In the genomic region with DNA sequence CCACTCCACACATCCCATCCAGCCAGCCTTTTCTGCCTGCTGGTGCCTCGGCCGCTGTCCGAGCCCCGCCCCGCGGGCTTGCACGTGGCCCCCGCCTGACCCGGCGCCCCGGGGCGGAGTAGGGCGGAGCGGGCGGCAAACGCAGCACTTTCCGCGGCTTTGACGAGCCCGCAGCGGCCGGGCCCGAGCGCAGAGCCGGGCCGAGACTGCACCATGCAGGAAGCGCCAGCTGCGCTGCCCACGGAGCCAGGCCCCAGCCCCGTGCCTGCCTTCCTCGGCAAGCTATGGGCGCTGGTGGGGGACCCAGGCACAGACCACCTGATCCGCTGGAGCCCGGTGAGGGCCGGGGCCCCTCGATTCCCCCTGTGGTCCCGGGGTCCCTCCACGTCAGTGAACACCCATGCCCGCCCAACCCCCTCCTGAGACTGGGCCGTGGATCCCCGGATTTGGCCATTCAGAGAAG, we compare ENCODE assay signal across 1 cellular context.
TF ChIP-seq lines count a peak whose summit lies in the region.

Gene HSF4 (plus strand): TSS at position 147 of the 463 bp plus-strand sequence. CDS start 67 bp downstream, at position 214.

TF ChIP-seq in GM12878, 131 proteins besides CTCF, POLR2A, EP300 and RAD21 (continued from another document):
- TF ChIP-seq, protein P1, sequence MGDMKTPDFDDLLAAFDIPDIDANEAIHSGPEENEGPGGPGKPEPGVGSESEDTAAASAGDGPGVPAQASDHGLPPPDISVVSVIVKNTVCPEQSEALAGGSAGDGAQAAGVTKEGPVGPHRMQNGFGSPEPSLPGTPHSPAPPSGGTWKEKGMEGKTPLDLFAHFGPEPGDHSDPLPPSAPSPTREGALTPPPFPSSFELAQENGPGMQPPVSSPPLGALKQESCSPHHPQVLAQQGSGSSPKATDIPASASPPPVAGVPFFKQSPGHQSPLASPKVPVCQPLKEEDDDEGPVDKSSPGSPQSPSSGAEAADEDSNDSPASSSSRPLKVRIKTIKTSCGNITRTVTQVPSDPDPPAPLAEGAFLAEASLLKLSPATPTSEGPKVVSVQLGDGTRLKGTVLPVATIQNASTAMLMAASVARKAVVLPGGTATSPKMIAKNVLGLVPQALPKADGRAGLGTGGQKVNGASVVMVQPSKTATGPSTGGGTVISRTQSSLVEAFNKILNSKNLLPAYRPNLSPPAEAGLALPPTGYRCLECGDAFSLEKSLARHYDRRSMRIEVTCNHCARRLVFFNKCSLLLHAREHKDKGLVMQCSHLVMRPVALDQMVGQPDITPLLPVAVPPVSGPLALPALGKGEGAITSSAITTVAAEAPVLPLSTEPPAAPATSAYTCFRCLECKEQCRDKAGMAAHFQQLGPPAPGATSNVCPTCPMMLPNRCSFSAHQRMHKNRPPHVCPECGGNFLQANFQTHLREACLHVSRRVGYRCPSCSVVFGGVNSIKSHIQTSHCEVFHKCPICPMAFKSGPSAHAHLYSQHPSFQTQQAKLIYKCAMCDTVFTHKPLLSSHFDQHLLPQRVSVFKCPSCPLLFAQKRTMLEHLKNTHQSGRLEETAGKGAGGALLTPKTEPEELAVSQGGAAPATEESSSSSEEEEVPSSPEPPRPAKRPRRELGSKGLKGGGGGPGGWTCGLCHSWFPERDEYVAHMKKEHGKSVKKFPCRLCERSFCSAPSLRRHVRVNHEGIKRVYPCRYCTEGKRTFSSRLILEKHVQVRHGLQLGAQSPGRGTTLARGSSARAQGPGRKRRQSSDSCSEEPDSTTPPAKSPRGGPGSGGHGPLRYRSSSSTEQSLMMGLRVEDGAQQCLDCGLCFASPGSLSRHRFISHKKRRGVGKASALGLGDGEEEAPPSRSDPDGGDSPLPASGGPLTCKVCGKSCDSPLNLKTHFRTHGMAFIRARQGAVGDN (IDR thresholded peaks at IDR 0.05): peak; percentile 70
